Comparison of ENCODE assay signal across 1 cellular context in genomic region chr14:64112859-64113258, GRCh38.
TF ChIP-seq lines count a peak whose summit lies in the region.

No MANE protein-coding gene starts in this region.

TF ChIP-seq in K562, 482 proteins besides CTCF, POLR2A, EP300 and RAD21 (continued from another document):
- TF ChIP-seq TFE3 (CRISPR knock-in tag; IDR thresholded peaks at IDR 0.05) (peak; percentile 79), HDAC3 (IDR thresholded peaks at IDR 0.05; ENCODE audit: borderline replicate concordance, partially characterized antibody) (no peak), POLR2AphosphoS2 (IDR thresholded peaks at IDR 0.05; ENCODE audit: low read length) (no peak), GATAD2B (IDR thresholded peaks at IDR 0.05; ENCODE audit: borderline replicate concordance) (no peak), ZBTB34 (CRISPR knock-in tag; IDR thresholded peaks at IDR 0.05) (no peak), USF1 (CRISPR knock-in tag; IDR thresholded peaks at IDR 0.05) (peak; percentile 34; the same call in 1 of the 2 replicates), CEBPG (CRISPR knock-in tag; IDR thresholded peaks at IDR 0.05) (no peak), CEBPG (tag; conservative IDR thresholded peaks at IDR 0.05 in 1 of 2, IDR thresholded peaks at IDR 0.05 in 1 of 2) (peak; percentile 10 to 15; a peak in 1 of 4 replicates), HEY1 (CRISPR knock-in tag; IDR thresholded peaks at IDR 0.05; ENCODE audit: borderline replicate concordance) (no peak), CBFA2T2 (conservative IDR thresholded peaks at IDR 0.05) (peak; percentile 32; the same call in 1 of the 2 replicates), SAFB (IDR thresholded peaks at IDR 0.05; ENCODE audit: borderline replicate concordance, low read depth, low read length) (no peak), RCOR1 (IDR thresholded peaks at IDR 0.05; ENCODE audit: borderline replicate concordance in 1 of 2, low read depth in 2 of 2, low read length in 2 of 2) (no peak), USF2 (CRISPR knock-in tag; IDR thresholded peaks at IDR 0.05) (peak; percentile 59), ZNF668 (CRISPR knock-in tag; IDR thresholded peaks at IDR 0.05) (no peak), THAP12 (CRISPR knock-in tag; IDR thresholded peaks at IDR 0.05) (no peak), PRDM10 (IDR thresholded peaks at IDR 0.05; ENCODE audit: partially characterized antibody) (no peak), TOE1 (IDR thresholded peaks at IDR 0.05; ENCODE audit: borderline replicate concordance) (peak; percentile 72), TOE1 (CRISPR knock-in tag; IDR thresholded peaks at IDR 0.05; ENCODE audit: borderline replicate concordance, low read depth) (no peak), THAP7 (CRISPR knock-in tag; IDR thresholded peaks at IDR 0.05) (no peak), CHD4 (IDR thresholded peaks at IDR 0.05; ENCODE audit: insufficient read depth, insufficient replicate concordance, low read depth, low read length, poor library complexity, severe bottlenecking) (no peak)
